In the genomic region with DNA sequence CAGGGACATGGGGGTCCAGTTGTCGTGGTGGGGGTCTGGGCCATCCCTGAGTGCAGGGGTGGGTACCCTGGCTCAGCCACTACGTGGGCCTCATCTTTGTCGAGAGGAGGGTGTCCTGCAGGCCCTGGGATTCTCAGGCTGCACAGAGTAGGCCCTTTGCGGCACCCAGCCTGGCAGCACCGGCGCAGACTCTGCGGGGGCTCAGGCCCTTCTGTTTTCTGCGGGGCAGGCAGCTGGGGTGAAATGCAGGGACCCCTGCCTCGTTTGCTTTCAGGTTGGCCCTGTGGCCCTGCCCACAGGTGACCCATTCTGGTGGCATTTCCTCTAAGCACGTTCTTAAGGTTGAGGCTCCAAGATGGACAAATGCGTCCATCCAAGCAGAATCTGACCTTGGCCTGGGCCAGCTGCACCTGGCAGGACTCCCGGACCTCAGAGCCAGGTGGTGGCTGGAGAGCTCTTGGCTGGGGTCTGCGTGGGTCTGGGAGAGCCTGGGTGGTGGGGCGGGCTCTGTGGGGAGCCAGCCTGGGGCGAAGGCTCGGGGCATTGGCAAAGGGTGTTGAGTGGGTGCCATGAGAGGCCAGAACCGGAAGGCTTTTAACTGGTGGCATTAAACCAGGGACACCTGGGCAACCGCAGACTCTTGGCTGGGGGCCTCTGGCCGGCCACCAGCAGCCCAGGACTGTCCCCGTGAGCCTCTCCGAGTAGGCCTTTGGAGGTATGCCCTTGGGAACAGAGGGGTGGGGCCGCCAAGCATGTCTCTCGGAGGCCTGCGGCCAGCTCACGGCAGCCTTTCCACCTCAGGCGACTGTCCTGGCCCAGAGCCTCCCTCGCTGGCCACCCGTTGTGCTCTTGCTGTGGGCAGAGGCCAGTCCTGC, we compare ENCODE assay signal across 28 cellular contexts. TPM values are rescaled to one million over a fixed set of nuclear protein-coding genes. Genes with fewer than 3 reads are reported as not detected.
DNase-seq lines count a peak whose midpoint lies in the region; ATAC-seq and TF ChIP-seq lines count a peak whose summit lies in the region.
"Had no signal": no experiment of that assay in that cellular context is flagged by ENCODE, and none has a peak within 500 bp of the region (broad histone marks: within the 10 kb centered on the region; RNA-seq: fewer than 3 reads in every experiment).

No MANE protein-coding gene starts in this region.

- DNase-seq in RWPE2 (ENCODE audit: low spot score) (peak; percentile 54), left cardiac atrium (peak; percentile 51), midbrain (lab: John Stamatoyannopoulos, UW) (peak; percentile 53), HFFc6 (no peak), COLO829 (ENCODE audit: low spot score) (no peak), ACHN (no peak), NCI-H2227 (lab: John Stamatoyannopoulos, UW; ENCODE audit: unreplicated experiment) (no peak)
- DNase-seq: activated CD4-positive, alpha-beta T cell treated with anti-CD3 and anti-CD28 coated beads, Interleukin-2, amount 10 ng/mL, durations not matched to agents 7 days and 5 days; CD4-positive, alpha-beta memory T cell; effector CD8-positive, alpha-beta T cell; KG1; kidney glomerular epithelial cell; MM.1S; NCI-H1417; NCI-H2029 treated with DMSO at 0.1 percent for 48 hours; NCI-H345; NCI-H69; Peyer's patch; stimulated activated CD4-positive, alpha-beta T cell treated with anti-CD3 and anti-CD28 coated beads, Interleukin-1b, Interleukin-23, amount 100 ng/mL, for 48 hours; stimulated activated naive CD8-positive, alpha-beta T cell treated with anti-CD3 and anti-CD28 coated beads, Interleukin-15, Interleukin-2, amounts not matched to agents 100 U/mL and 50 U/mL, for 24 hours had no signal

- TF ChIP-seq CTCF in RWPE2 (IDR thresholded peaks at IDR 0.05; ENCODE audit: poor library complexity, severe bottlenecking) (no peak), HFFc6 (IDR thresholded peaks at IDR 0.05) (no peak)

- H3K27ac ChIP-seq in BLaER1 (peak overlapping the region; percentile 85), RWPE2 (ENCODE audit: poor library complexity, severe bottlenecking) (no peak overlapping the region)
- H3K27ac ChIP-seq: coronary artery, Peyer's patch, SJSA1, thoracic aorta had no signal

- no peaks in the 10 kb centered on the region for H3K9me3 Mint-ChIP-seq in HFFc6
- H3K9me3 Mint-ChIP-seq: activated CD4-positive, alpha-beta T cell treated with anti-CD3 and anti-CD28 coated beads, Interleukin-2, amount 10 ng/mL, durations not matched to agents 7 days and 5 days; CD4-positive, alpha-beta memory T cell; natural killer cell treated with Interleukin-12 subunit alpha and Interleukin-12 subunit beta and Interleukin-15 and Interleukin-18, amount 100 ng/mL, for 72 hours; WTC11 had no signal

- peak overlapping the region; percentile 97 for H3K4me2 ChIP-seq in BLaER1
- H3K4me2 ChIP-seq: smooth muscle cell had no signal

- in situ Hi-C loops in ACHN (cut with HindIII; ENCODE audit: low pct_ligation_motif_present, low pct_unique_long_range_greater_than_20kb, low sequenced_read_pairs), result no loop called here

- peak overlapping the region; percentile 68 for H3K9ac ChIP-seq in BLaER1

- no peak for ATAC-seq in RWPE2 (ENCODE audit: low read depth)
- peak; percentile 71 to 76 for ATAC-seq in left cardiac atrium
- ATAC-seq: natural killer cell treated with Interleukin-12 subunit alpha and Interleukin-12 subunit beta and Interleukin-15 and Interleukin-18, amount 100 ng/mL, for 72 hours; stimulated activated naive CD8-positive, alpha-beta T cell treated with anti-CD3 and anti-CD28 coated beads, Interleukin-15, Interleukin-2, amounts not matched to agents 100 U/mL and 50 U/mL, for 24 hours; WTC11 had no signal

- H3K4me1 Mint-ChIP-seq in HFFc6 (ENCODE audit: low read depth), result no peaks in the 10 kb centered on the region
- H3K4me1 Mint-ChIP-seq: activated CD4-positive, alpha-beta T cell treated with anti-CD3 and anti-CD28 coated beads, Interleukin-2, amount 10 ng/mL, durations not matched to agents 7 days and 5 days; CD4-positive, alpha-beta memory T cell; WTC11 had no signal

- intact Hi-C loops in left cardiac atrium (cut with DNase I), result no loop called here

- H3K27me3 Mint-ChIP-seq in HFFc6 (ENCODE audit: insufficient read depth), result no peaks in the 10 kb centered on the region; the same call in none of the 2 replicates
- H3K27me3 Mint-ChIP-seq: activated CD4-positive, alpha-beta T cell treated with anti-CD3 and anti-CD28 coated beads, Interleukin-2, amount 10 ng/mL, durations not matched to agents 7 days and 5 days; activated naive CD8-positive, alpha-beta T cell; CD4-positive, alpha-beta memory T cell; natural killer cell treated with Interleukin-12 subunit alpha and Interleukin-12 subunit beta and Interleukin-15 and Interleukin-18, amount 100 ng/mL, for 72 hours had no signal

- H3K4me1 ChIP-seq in BLaER1 (peaks cover 75% of the 10 kb centered on the region), RWPE2 (ENCODE audit: insufficient read depth, poor library complexity, severe bottlenecking) (no peaks in the 10 kb centered on the region)
- H3K4me1 ChIP-seq: Peyer's patch, SJSA1 had no signal

- H3K9me3 ChIP-seq in BLaER1 (no peaks in the 10 kb centered on the region), RWPE2 (ENCODE audit: severe bottlenecking) (no peaks in the 10 kb centered on the region)
- H3K9me3 ChIP-seq: Peyer's patch, SJSA1, thoracic aorta had no signal

- H3K36me3 ChIP-seq in BLaER1 (peaks cover 76% of the 10 kb centered on the region), RWPE2 (ENCODE audit: low read depth) (peaks cover 34% of the 10 kb centered on the region)

- no peak overlapping the region for H3K27ac Mint-ChIP-seq in HFFc6
- H3K27ac Mint-ChIP-seq: activated naive CD8-positive, alpha-beta T cell; CD4-positive, alpha-beta memory T cell; natural killer cell treated with Interleukin-12 subunit alpha and Interleukin-12 subunit beta and Interleukin-15 and Interleukin-18, amount 100 ng/mL, for 72 hours; WTC11 had no signal

- H4K20me1 ChIP-seq in BLaER1, result peaks cover 99% of the 10 kb centered on the region

- no peaks in the 10 kb centered on the region for H3K36me3 Mint-ChIP-seq in HFFc6 (ENCODE audit: low read depth)
- H3K36me3 Mint-ChIP-seq: activated naive CD8-positive, alpha-beta T cell; natural killer cell treated with Interleukin-12 subunit alpha and Interleukin-12 subunit beta and Interleukin-15 and Interleukin-18, amount 100 ng/mL, for 72 hours had no signal

- H3K4me3 Mint-ChIP-seq in HFFc6, result no peak overlapping the region
- H3K4me3 Mint-ChIP-seq: activated CD4-positive, alpha-beta T cell treated with anti-CD3 and anti-CD28 coated beads, Interleukin-2, amount 10 ng/mL, durations not matched to agents 7 days and 5 days; activated naive CD8-positive, alpha-beta T cell; CD4-positive, alpha-beta memory T cell; natural killer cell treated with Interleukin-12 subunit alpha and Interleukin-12 subunit beta and Interleukin-15 and Interleukin-18, amount 100 ng/mL, for 72 hours; WTC11 had no signal

- H3K4me3 ChIP-seq in BLaER1 (peak overlapping the region; percentile 59), RWPE2 (ENCODE audit: severe bottlenecking) (no peak overlapping the region)
- H3K4me3 ChIP-seq: coronary artery, Peyer's patch, SJSA1, smooth muscle cell, thoracic aorta had no signal

- H3K27me3 ChIP-seq in BLaER1 (no peaks in the 10 kb centered on the region), RWPE2 (ENCODE audit: insufficient read depth, poor library complexity, severe bottlenecking) (no peaks in the 10 kb centered on the region)
- H3K27me3 ChIP-seq: Peyer's patch, SJSA1 had no signal

RNA-seq across cellular contexts. Expression of a gene that starts 16.9 kb away (rescaled TPM):
- under 1 TPM; 0.44 to 0.65 TPM for total RNA-seq in left cardiac atrium
- total RNA-seq in HFFc6 (2021; fragmentation: NEBNext Ultra II Directional; extraction: Animal tissue kit (Norgen Biotek cat#: 25700)), result under 1 TPM; 0.17 to 0.43 (median 0.31) TPM

RNA-seq across cellular contexts. Expression of a gene that starts 20.8 kb away (rescaled TPM):
- total RNA-seq in left cardiac atrium, result 10 to 100 TPM; 11.6 to 15.2 TPM
- total RNA-seq in HFFc6 (2021; fragmentation: NEBNext Ultra II Directional; extraction: Animal tissue kit (Norgen Biotek cat#: 25700)), result 10 to 100 TPM; 27.1 to 30.9 (median 28.8) TPM

RNA-seq across cellular contexts. Expression of a gene that starts 49.3 kb away (rescaled TPM):
- total RNA-seq in left cardiac atrium, result 100 to 1,000 TPM; 266 to 321 TPM
- 100 to 1,000 TPM; 223 to 317 (median 269) TPM for total RNA-seq in HFFc6 (2021; fragmentation: NEBNext Ultra II Directional; extraction: Animal tissue kit (Norgen Biotek cat#: 25700))

Comparison
In these comparisons a context has a peak if more than half of its experiments do, and no peak if none do; other contexts are left out.
1. DNase-seq: peak in RWPE2 (single experiment), left cardiac atrium (single experiment) and midbrain (single experiment); none in HFFc6 (single experiment), COLO829 (single experiment), ACHN (single experiment) and NCI-H2227 (single experiment).